Comparison of ENCODE assay signal across 7 cellular contexts in genomic region chr10:119516381-119517234, GRCh38. TPM values are rescaled to one million over a fixed set of nuclear protein-coding genes. Genes with fewer than 3 reads are reported as not detected.
DNase-seq lines count a peak whose midpoint lies in the region; ATAC-seq, FAIRE-seq and TF ChIP-seq lines count a peak whose summit lies in the region.

No MANE protein-coding gene starts in this region.

- CTCF ChIA-PET in K562 (lab: Yijun Ruan, JAX; ENCODE audit: low intra/inter-chr PET ratio): no interaction called here

- H3K36me3 ChIP-seq in K562 (ENCODE audit: control insufficient read depth, insufficient read depth, low read length) (peaks cover 53% of the 10 kb centered on the region), psoas muscle (ENCODE audit: insufficient read depth in 1 of 2, low read depth in 1 of 2) (peaks cover 0 to 16% of the 10 kb centered on the region in 2 donors)

- TF ChIP-seq CTCF in K562 (IDR thresholded peaks at IDR 0.05 in 2 of 3, conservative IDR thresholded peaks at IDR 0.05 in 1 of 3; ENCODE audit: insufficient read depth in 2 of 3, low read depth in 1 of 3, low read length in 3 of 3) (no peak), psoas muscle (IDR thresholded peaks at IDR 0.05) (no peak)

- H3K27ac ChIP-seq in K562 (ENCODE audit: extremely low read depth, low read depth, low read length) (peak overlapping the region; percentile 74), psoas muscle (peak overlapping the region; percentile 23)

- POLR2A ChIA-PET in K562 (lab: Yijun Ruan, JAX): no interaction called here

- H3K9me3 ChIP-seq in K562 (replicated peaks; ENCODE audit: control insufficient read depth, insufficient read depth, low read depth, low read length) (no peaks in the 10 kb centered on the region), psoas muscle (no peaks in the 10 kb centered on the region)

- peak overlapping the region; percentile 66 for H3K4me2 ChIP-seq in K562 (ENCODE audit: insufficient read depth, low read length)

- peak; percentile 67 for ATAC-seq in GM19328 (IDR thresholded peaks at IDR 0.05; ENCODE audit: unreplicated experiment)
- peak; percentile 68 for ATAC-seq in HG03159 (IDR thresholded peaks at IDR 0.05; ENCODE audit: unreplicated experiment)
- peak; percentile 81 for ATAC-seq in K562
- peak; percentile 25 to 74 (median 52) for ATAC-seq in psoas muscle

- no peak for TF ChIP-seq POLR2A in K562 (conservative IDR thresholded peaks at IDR 0.05)

- intact Hi-C loops in K562 (cut with micrococcal nuclease): no loop called here
- intact Hi-C loops in psoas muscle (cut with DNase I): no loop called here

- TF ChIP-seq RAD21 in K562 (CRISPR knock-in tag; conservative IDR thresholded peaks at IDR 0.05 in 1 of 2, IDR thresholded peaks at IDR 0.05 in 1 of 2): peak in 1 of 2 experiments; percentile 11; a peak in 1 of 4 replicates

- FAIRE-seq in K562 (lab: Jason Lieb, UNC): peak; percentile 72

- no peak overlapping the region for H3K4me3 ChIP-seq in K562
- no peak overlapping the region for H3K4me3 ChIP-seq in psoas muscle

- H3K9me1 ChIP-seq in K562 (ENCODE audit: control insufficient read depth, insufficient read depth, low read length): no peaks in the 10 kb centered on the region

- 11% methylated on average over 12 of the region's 21 CpGs for WGBS in K562 (ENCODE audit: insufficient coverage, low coverage, missing lambda C conversion rate)
- WGBS in psoas muscle, 3 donors: 55 to 65% (median 57%) methylated on average over 21 of the region's 21 CpGs

- H3K79me2 ChIP-seq in K562 (ENCODE audit: control insufficient read depth, insufficient read depth, low read length): peaks cover 21% of the 10 kb centered on the region; the same call in 1 of the 3 replicates

- no peaks in the 10 kb centered on the region for H4K20me1 ChIP-seq in K562 (replicated peaks; ENCODE audit: control insufficient read depth, insufficient read depth, low read length)

- in situ Hi-C loops in K562 (cut with MboI): no loop called here

- peak overlapping the region; percentile 46 to 85 for H3K9ac ChIP-seq in K562 (ENCODE audit: insufficient read depth in 1 of 2, low read depth in 2 of 2, low read length in 2 of 2)

- H3K4me1 ChIP-seq in K562 (replicated peaks in 1 of 2; ENCODE audit: control insufficient read depth in 2 of 2, insufficient read depth in 2 of 2, low read length in 2 of 2) (peaks cover 56 to 59% of the 10 kb centered on the region in 2 experiments), psoas muscle (peaks cover 6% of the 10 kb centered on the region)

- DNase-seq in T-helper 1 cell: peak in 4 of 5 donors; percentile 27 to 85 (median 49)
- DNase-seq in K562 (ENCODE audit: extremely low read depth in 1 of 4, low spot score in 3 of 4): peak in 3 of 4 experiments; percentile 25 to 67 (median 42)
- DNase-seq in psoas muscle: no peak
- DNase-seq in middle frontal gyrus (ENCODE audit: extremely low spot score, low spot score): no peak
- no peak for DNase-seq in HPDE6-E6E7 (ENCODE audit: extremely low spot score)

- no peak for TF ChIP-seq EP300 in K562 (IDR thresholded peaks at IDR 0.05; ENCODE audit: low read length)

- H2AFZ ChIP-seq in K562 (ENCODE audit: low read depth, low read length): peak overlapping the region; percentile 72

- no peaks in the 10 kb centered on the region for H3K27me3 ChIP-seq in K562 (ENCODE audit: control insufficient read depth in 2 of 2, insufficient read depth in 2 of 2, low read length in 2 of 2)
- no peaks in the 10 kb centered on the region for H3K27me3 ChIP-seq in psoas muscle (ENCODE audit: insufficient read depth in 3 of 3, low read length in 2 of 3)

- no TSS peak for BruUV-seq in K562 (replicated peaks; lab: Mats Ljungman, UMichigan)

TF ChIP-seq in K562, 482 proteins besides CTCF, POLR2A, EP300 and RAD21 (continues in another document):
- no peak for TF ChIP-seq NR2C2 (CRISPR knock-in tag; IDR thresholded peaks at IDR 0.05)
- TF ChIP-seq NR2C2 (tag; IDR thresholded peaks at IDR 0.05): peak; percentile 20; the same call in 1 of the 2 replicates
- no peak for TF ChIP-seq BDP1 (IDR thresholded peaks at IDR 0.05; ENCODE audit: insufficient read depth, insufficient read length)
- TF ChIP-seq ATF7 (IDR thresholded peaks at IDR 0.05): 0 out of 2 replicates have a peak, but pooled peaks have one; percentile 28
- TF ChIP-seq ELF1 (tag; IDR thresholded peaks at IDR 0.05): 0 out of 2 replicates have a peak, but pooled peaks have one; percentile 43
- TF ChIP-seq CREB3L1 (IDR thresholded peaks at IDR 0.05; ENCODE audit: borderline replicate concordance, low read depth): no peak
- TF ChIP-seq HNRNPLL (IDR thresholded peaks at IDR 0.05; ENCODE audit: low read depth, low read length, poor library complexity, severe bottlenecking): peak; percentile 18
- TF ChIP-seq DPF2 (IDR thresholded peaks at IDR 0.05): 0 out of 2 replicates have a peak, but pooled peaks have one; percentile 18

RNA-seq across cellular contexts. Expression of gene RGS10, which starts 25.9 kb away (rescaled TPM):
- total RNA-seq in K562 (2011; cell fraction: chromatin; rRNA removed; ENCODE audit: low replicate concordance): 9.5 and 17.1 TPM in 2 replicates
- 9.5 and 11.8 TPM in 2 replicates for total RNA-seq in K562 (2011; cell fraction: nucleolus; rRNA removed)
- 15.0 and 25.7 TPM in 2 replicates for total RNA-seq in K562 (2011; cell fraction: nucleoplasm; rRNA removed)
- total RNA-seq in K562 (2014; rRNA removed) (47.6 and 61.8 TPM in 2 replicates), K562 (2014; rRNA removed; fragmentation: Illumina TruSeq; extraction: Trizol) (67.5 and 76.1 TPM in 2 replicates), K562 (2015; rRNA removed; fragmentation: Illumina TruSeq; extraction: Trizol) (62.1 and 62.4 TPM in 2 replicates), K562 (2021) (56.6 and 59.1 TPM in 2 replicates), psoas muscle (10 to 100 TPM in 3 of 4 donors, 1 to 10 TPM in 1; 5.7 to 28.4 (median 12.6) TPM)
- polyA plus RNA-seq in K562 (2011; rRNA removed) (89.3 and 123 TPM in 2 replicates), K562 (2014; fragmentation: Illumina TruSeq; extraction: Trizol) (81.1 and 91.4 TPM in 2 replicates), K562 (2014; fragmentation: Nextera tagmentation; extraction: Ambion mirVana) (10 to 100 TPM; 31.9 to 43.7 TPM), K562 (2014; rRNA removed) (79.2 and 104 TPM in 2 replicates), psoas muscle (1 to 10 TPM; 4.2 to 9.5 (median 7.4) TPM)
- 23.5 and 39.7 TPM in 2 replicates for polyA plus RNA-seq in K562 (2011; cell fraction: cytosol; rRNA removed)
- polyA plus RNA-seq in K562 (2011; cell fraction: nucleus; rRNA removed): 17.6 and 25.4 TPM in 2 replicates
- polyA plus RNA-seq in K562 (2012): 72.6 and 102 TPM in 2 replicates
- 48.6 and 52.8 TPM in 2 replicates for polyA minus RNA-seq in K562 (2011; rRNA and poly(A)+ RNA removed)
- polyA minus RNA-seq in K562 (2011; cell fraction: cytosol; rRNA and poly(A)+ RNA removed): 21.9 and 24.2 TPM in 2 replicates
- 4.6 and 9.9 TPM in 2 replicates for polyA minus RNA-seq in K562 (2011; cell fraction: nucleus; rRNA and poly(A)+ RNA removed)

Comparison
In these comparisons a context has a peak if more than half of its experiments do, and no peak if none do; other contexts are left out.
1. DNase-seq: peak in T-helper 1 cell (4 of 5) and K562 (3 of 4); none in psoas muscle (0 of 2), middle frontal gyrus (single experiment) and HPDE6-E6E7 (single experiment).
2. Peak in every context shown above with its lines, with median percentiles within 50 percentile points of each other: ATAC-seq.